Comparison of ENCODE assay signal across 2 cellular contexts in genomic region chr22:45373592-45373991, GRCh38. TPM values are rescaled to one million over a fixed set of nuclear protein-coding genes. Genes with fewer than 3 reads are reported as not detected.
"Had no signal": no experiment of that assay in that cellular context is flagged by ENCODE, and none has a peak within 500 bp of the region (broad histone marks: within the 10 kb centered on the region; RNA-seq: fewer than 3 reads in every experiment).

No MANE protein-coding gene starts in this region.

RNA-seq across cellular contexts. Expression of gene SMC1B, which starts 39.8 kb away (rescaled TPM):
- total RNA-seq: LHCN-M2, MCF 10A had no signal
